In genomic region chr14:80698974-80699373, GRCh38 we compare ENCODE assay signal across 17 cellular contexts.
DNase-seq lines count a peak whose midpoint lies in the region; ATAC-seq and TF ChIP-seq lines count a peak whose summit lies in the region.
"Had no signal": no experiment of that assay in that cellular context is flagged by ENCODE, and none has a peak within 500 bp of the region (broad histone marks: within the 10 kb centered on the region; RNA-seq: fewer than 3 reads in every experiment).

No MANE protein-coding gene starts in this region.

- H3K4me2 ChIP-seq in GM23338 (no peak overlapping the region), neural cell (ENCODE audit: low read length) (peak overlapping the region; percentile 41), trophoblast cell (ENCODE audit: low read length) (no peak overlapping the region)
- H3K4me2 ChIP-seq: A549; BLaER1 treated with 17β-estradiol and CSF1 and Interleukin-3, amounts not matched to agents 10 nM and 100 nM had no signal

- H3K18ac ChIP-seq in trophoblast cell (ENCODE audit: low read length) = no peak overlapping the region

- H3K9me3 Mint-ChIP-seq in GM23338 = no peaks in the 10 kb centered on the region
- H3K9me3 Mint-ChIP-seq: CD4-positive, alpha-beta T cell; CD8-positive, alpha-beta T cell had no signal

- H3K27ac Mint-ChIP-seq in GM23338 = peak overlapping the region; percentile 29; the same call in 1 of the 2 replicates
- H3K27ac Mint-ChIP-seq: B cell; CD4-positive, alpha-beta T cell; CD8-positive, alpha-beta T cell had no signal

- DNase-seq in GM23338 (ENCODE audit: low spot score) = no peak
- DNase-seq in trophoblast cell = peak; percentile 24 to 62
- DNase-seq in NCI-H2196 treated with DMSO at 0.1 percent for 48 hours (lab: John Stamatoyannopoulos, UW; ENCODE audit: unreplicated experiment) = no peak
- no peak for DNase-seq in HT-29 (ENCODE audit: low spot score)
- DNase-seq: AML-193; Caco-2; Calu3; CD4-positive, alpha-beta T cell; CD8-positive, alpha-beta T cell; DMS79 treated with DMSO at 0.1 percent for 48 hours; GF-D8 had no signal

- no peaks in the 10 kb centered on the region for H3K79me2 ChIP-seq in GM23338 (replicated peaks; ENCODE audit: insufficient read depth)
- no peaks in the 10 kb centered on the region for H3K79me2 ChIP-seq in neural cell (replicated peaks; ENCODE audit: insufficient read depth, low read length)
- no peaks in the 10 kb centered on the region for H3K79me2 ChIP-seq in trophoblast cell (ENCODE audit: control insufficient read depth, insufficient read depth, low read length, poor library complexity)

- H3K4ac ChIP-seq in trophoblast cell (ENCODE audit: low read depth, low read length) = no peak overlapping the region

- H4K20me1 ChIP-seq in GM23338 (replicated peaks; ENCODE audit: insufficient read depth) (no peaks in the 10 kb centered on the region), neural cell (ENCODE audit: insufficient read depth) (no peaks in the 10 kb centered on the region)
- H4K20me1 ChIP-seq: BLaER1 treated with 17β-estradiol and CSF1 and Interleukin-3, amounts not matched to agents 10 nM and 100 nM had no signal

- H3K14ac ChIP-seq in trophoblast cell (ENCODE audit: low read length) = no peak overlapping the region

- H2AK5ac ChIP-seq in trophoblast cell (ENCODE audit: low read length) = no peak overlapping the region

- no peak overlapping the region for H2BK5ac ChIP-seq in trophoblast cell (ENCODE audit: low read depth, low read length, poor library complexity)

- no peak for TF ChIP-seq RAD21 in neural cell (conservative IDR thresholded peaks at IDR 0.05)

- no peaks in the 10 kb centered on the region for H3K9me2 ChIP-seq in GM23338 (ENCODE audit: insufficient read depth)
- no peaks in the 10 kb centered on the region for H3K9me2 ChIP-seq in neural cell (ENCODE audit: insufficient read depth, low read length)

- TF ChIP-seq CTCF in GM23338 (conservative IDR thresholded peaks at IDR 0.05; ENCODE audit: low read depth in 2 of 2) (no peak), neural cell (IDR thresholded peaks at IDR 0.05; ENCODE audit: poor library complexity, severe bottlenecking) (no peak)

- H3K9me3 ChIP-seq in neural cell (ENCODE audit: low read length) = no peaks in the 10 kb centered on the region
- no peaks in the 10 kb centered on the region for H3K9me3 ChIP-seq in trophoblast cell (ENCODE audit: insufficient read depth, low read depth, low read length)
- H3K9me3 ChIP-seq: A549, Caco-2 had no signal

- H3K9ac ChIP-seq in neural cell (ENCODE audit: low read length) (no peak overlapping the region), trophoblast cell (ENCODE audit: low read length) (no peak overlapping the region)
- H3K9ac ChIP-seq: BLaER1 treated with 17β-estradiol and CSF1 and Interleukin-3, amounts not matched to agents 10 nM and 100 nM had no signal

- H3K27me3 ChIP-seq in GM23338 (ENCODE audit: insufficient read depth) (no peaks in the 10 kb centered on the region), neural cell (ENCODE audit: insufficient read depth, low read depth, low read length) (no peaks in the 10 kb centered on the region), trophoblast cell (ENCODE audit: insufficient read depth, low read length) (no peaks in the 10 kb centered on the region)
- H3K27me3 ChIP-seq: BLaER1 treated with 17β-estradiol and CSF1 and Interleukin-3, amounts not matched to agents 10 nM and 100 nM had no signal

- TF ChIP-seq EP300 in neural cell (conservative IDR thresholded peaks at IDR 0.05; ENCODE audit: poor library complexity, severe bottlenecking) = peak; percentile 81

- H4K91ac ChIP-seq in trophoblast cell (ENCODE audit: low read depth, low read length) = no peak overlapping the region

- H3K36me3 Mint-ChIP-seq in GM23338 (ENCODE audit: low read depth) = no peaks in the 10 kb centered on the region

- H3K4me1 ChIP-seq in GM23338 (ENCODE audit: insufficient read depth) = no peaks in the 10 kb centered on the region
- H3K4me1 ChIP-seq in trophoblast cell (ENCODE audit: control insufficient read depth in 1 of 2, insufficient read depth in 2 of 2, low read length in 2 of 2) = no peaks in the 10 kb centered on the region
- H3K4me1 ChIP-seq: A549; BLaER1 treated with 17β-estradiol and CSF1 and Interleukin-3, amounts not matched to agents 10 nM and 100 nM had no signal

- no peak overlapping the region for H2AFZ ChIP-seq in GM23338
- H2AFZ ChIP-seq in neural cell (ENCODE audit: low read depth, low read length) = no peak overlapping the region
- H2AFZ ChIP-seq in trophoblast cell (ENCODE audit: insufficient read depth, low read length, poor library complexity) = no peak overlapping the region

- H3K4me1 Mint-ChIP-seq in GM23338 = no peaks in the 10 kb centered on the region
- H3K4me1 Mint-ChIP-seq: B cell had no signal

- ATAC-seq in GM23338 = no peak
- ATAC-seq: A549; CD8-positive, alpha-beta T cell had no signal

- H3K4me3 Mint-ChIP-seq in GM23338 = no peak overlapping the region
- H3K4me3 Mint-ChIP-seq: B cell; CD4-positive, alpha-beta T cell; CD8-positive, alpha-beta T cell had no signal

- no peak overlapping the region for H4K12ac ChIP-seq in trophoblast cell (ENCODE audit: low read depth, low read length)

- H3F3A ChIP-seq in GM23338 (replicated peaks; ENCODE audit: low read depth) (no peaks in the 10 kb centered on the region), neural cell (ENCODE audit: insufficient read depth, low read length, poor library complexity, severe bottlenecking) (no peaks in the 10 kb centered on the region)

- H2BK120ac ChIP-seq in trophoblast cell (ENCODE audit: insufficient read depth, low read length, poor library complexity) = no peak overlapping the region

- H3K27ac ChIP-seq in GM23338 (ENCODE audit: low read depth) (no peak overlapping the region), neural cell (ENCODE audit: low read length) (peak overlapping the region; percentile 71), trophoblast cell (ENCODE audit: low read depth, low read length) (no peak overlapping the region)
- H3K27ac ChIP-seq: 22Rv1; A549; BLaER1 treated with 17β-estradiol and CSF1 and Interleukin-3, amounts not matched to agents 10 nM and 100 nM; C4-2B had no signal

- no peak overlapping the region for H2BK12ac ChIP-seq in trophoblast cell (ENCODE audit: low read length)

- no peaks in the 10 kb centered on the region for H3K27me3 Mint-ChIP-seq in GM23338 (ENCODE audit: insufficient read depth, low read depth, poor library complexity)
- H3K27me3 Mint-ChIP-seq: B cell; CD4-positive, alpha-beta T cell had no signal

- H3K4me3 ChIP-seq in GM23338 (no peak overlapping the region), neural cell (ENCODE audit: low read length) (peak overlapping the region; percentile 20), trophoblast cell (ENCODE audit: low read depth, low read length) (no peak overlapping the region)
- H3K4me3 ChIP-seq: A549; BLaER1 treated with 17β-estradiol and CSF1 and Interleukin-3, amounts not matched to agents 10 nM and 100 nM had no signal

- no peak overlapping the region for H3K23ac ChIP-seq in trophoblast cell (ENCODE audit: low read length)

- no peak overlapping the region for H4K8ac ChIP-seq in trophoblast cell (ENCODE audit: low read depth, low read length)

- no peaks in the 10 kb centered on the region for H3K36me3 ChIP-seq in GM23338 (ENCODE audit: insufficient read depth)
- no peaks in the 10 kb centered on the region for H3K36me3 ChIP-seq in neural cell (ENCODE audit: insufficient read depth, low read length)
- no peaks in the 10 kb centered on the region for H3K36me3 ChIP-seq in trophoblast cell (ENCODE audit: control insufficient read depth in 1 of 2, insufficient read depth in 2 of 2, low read length in 2 of 2)

- no peaks in the 10 kb centered on the region for H3K79me1 ChIP-seq in trophoblast cell (ENCODE audit: low read length)

- WGBS in trophoblast cell (ENCODE audit: extremely low coverage, insufficient coverage, insufficient read length) = no CpG with 5 or more reads among the region's 6 CpGs

TF ChIP-seq in GM23338, 12 proteins besides CTCF, POLR2A, EP300 and RAD21 (continues in another document):
- no peak for TF ChIP-seq STAT1 (IDR thresholded peaks at IDR 0.05; ENCODE audit: unreplicated experiment)
- no peak for TF ChIP-seq JUNB (IDR thresholded peaks at IDR 0.05; ENCODE audit: unreplicated experiment)

TF ChIP-seq in neural cell, 6 proteins besides CTCF, POLR2A, EP300 and RAD21:
- peak; percentile 73 for TF ChIP-seq REST (IDR thresholded peaks at IDR 0.05; ENCODE audit: borderline replicate concordance)
- TF ChIP-seq TAF1 (IDR thresholded peaks at IDR 0.05; ENCODE audit: low read depth) = no peak
- no peak for TF ChIP-seq EZH2 (IDR thresholded peaks at IDR 0.05; ENCODE audit: borderline replicate concordance, insufficient read depth, low read length, poor library complexity, severe bottlenecking)
- TF ChIP-seq POLR2AphosphoS5 (IDR thresholded peaks at IDR 0.05) = peak; percentile 75
TF ChIP-seq in neural cell: peak in this region for 2.

Comparison
In these comparisons a context has a peak if more than half of its experiments do, and no peak if none do; other contexts are left out.
1. DNase-seq: peak in trophoblast cell (2 of 2); none in GM23338 (single experiment), NCI-H2196 treated with DMSO at 0.1 percent for 48 hours (single experiment) and HT-29 (single experiment).